12 cellular contexts compared by ENCODE assay signal in the genomic region with DNA sequence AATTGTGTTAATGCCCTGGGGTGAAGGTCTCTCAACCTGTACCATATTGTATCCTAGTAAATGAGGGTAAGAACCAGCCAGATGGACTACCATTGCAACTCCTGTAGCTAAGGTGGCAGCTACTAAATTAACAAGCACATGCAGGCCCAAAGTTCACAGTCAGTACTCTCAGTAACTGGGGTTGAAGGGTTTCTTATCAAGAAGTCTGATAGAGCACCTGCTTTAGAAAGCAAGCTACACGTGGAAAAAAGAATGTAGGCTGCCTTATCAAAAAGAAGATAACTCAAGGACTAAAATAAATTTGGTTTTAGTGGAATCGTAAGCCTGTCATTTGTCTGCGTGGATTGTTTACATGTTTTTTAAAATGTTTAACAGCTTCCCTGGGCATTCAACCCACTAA. TPM values are rescaled to one million over a fixed set of nuclear protein-coding genes. Genes with fewer than 3 reads are reported as not detected.
DNase-seq lines count a peak whose midpoint lies in the region; ATAC-seq and TF ChIP-seq lines count a peak whose summit lies in the region.
"Had no signal": no experiment of that assay in that cellular context is flagged by ENCODE, and none has a peak within 500 bp of the region (broad histone marks: within the 10 kb centered on the region; RNA-seq: fewer than 3 reads in every experiment).

No MANE protein-coding gene starts in this region.

- no peaks in the 10 kb centered on the region for H3K27me3 Mint-ChIP-seq in central memory CD8-positive, alpha-beta T cell

- DNase-seq in Right ventricle myocardium superior (no peak), left cardiac atrium (no peak), lung (ENCODE audit: low spot score) (no peak), uterus (no peak), NCI-H2081 (lab: John Stamatoyannopoulos, UW) (no peak), GF-D8 (lab: John Stamatoyannopoulos, UW) (no peak), mesenchymal stem cell (no peak)
- no peak for DNase-seq in central memory CD8-positive, alpha-beta T cell (ENCODE audit: low spot score in 2 of 2)
- DNase-seq: DND-41, NCI-H1105 had no signal

- intact Hi-C loops in Right ventricle myocardium superior (cut with DNase I) (loop anchor here (5.0 kb wide), 1 partner anchor 36 kb away; the partner anchor contains the start of gene LPIN2), left cardiac atrium (cut with DNase I) (no loop called here), uterus (cut with DNase I; ENCODE audit: low total_unique reads) (no loop called here)

- H3K4me3 ChIP-seq in lung: no peak overlapping the region
- H3K4me3 ChIP-seq in uterus: no peak overlapping the region
- no peak overlapping the region for H3K4me3 ChIP-seq in mesenchymal stem cell (ENCODE audit: insufficient read depth in 1 of 2, low read depth in 1 of 2, low read length in 2 of 2)
- H3K4me3 ChIP-seq: GM12878 had no signal

- no peak overlapping the region for H2BK5ac ChIP-seq in mesenchymal stem cell (ENCODE audit: low read depth, low read length, poor library complexity, severe bottlenecking)

- no peaks in the 10 kb centered on the region for H3K27me3 ChIP-seq in lung (ENCODE audit: control insufficient read depth, insufficient read depth)
- H3K27me3 ChIP-seq in uterus: no peaks in the 10 kb centered on the region
- no peaks in the 10 kb centered on the region for H3K27me3 ChIP-seq in mesenchymal stem cell (ENCODE audit: control insufficient read depth in 1 of 2, insufficient read depth in 1 of 2, low read length in 2 of 2)

- H3K14ac ChIP-seq in mesenchymal stem cell (ENCODE audit: low read length in 2 of 2): no peak overlapping the region

- no peak overlapping the region for H3K4me2 ChIP-seq in mesenchymal stem cell (ENCODE audit: low read length, poor library complexity, severe bottlenecking)

- H3K9me3 ChIP-seq in lung (ENCODE audit: control insufficient read depth in 2 of 2, insufficient read depth in 1 of 2, low read length in 1 of 2) (no peaks in the 10 kb centered on the region), uterus (no peaks in the 10 kb centered on the region), mesenchymal stem cell (ENCODE audit: control insufficient read depth, low read length) (no peaks in the 10 kb centered on the region)

- peak overlapping the region; percentile 88 for H3K27ac Mint-ChIP-seq in central memory CD8-positive, alpha-beta T cell (ENCODE audit: low read depth)

- peak overlapping the region; percentile 5 to 74 for H3K27ac ChIP-seq in lung (ENCODE audit: low read depth in 1 of 2, low read length in 1 of 2)
- H3K27ac ChIP-seq in uterus: peak overlapping the region; percentile 74 to 93
- no peak overlapping the region for H3K27ac ChIP-seq in mesenchymal stem cell (ENCODE audit: low read length, poor library complexity, severe bottlenecking)

- H2AFZ ChIP-seq in mesenchymal stem cell (ENCODE audit: low read depth, low read length): no peak overlapping the region

- no peak overlapping the region for H4K8ac ChIP-seq in mesenchymal stem cell (ENCODE audit: low read length)

- no peak overlapping the region for H3K18ac ChIP-seq in mesenchymal stem cell (ENCODE audit: low read depth in 1 of 2, low read length in 2 of 2)

- no peak overlapping the region for H3K9ac ChIP-seq in mesenchymal stem cell (ENCODE audit: low read length)

- H3K36me3 Mint-ChIP-seq in central memory CD8-positive, alpha-beta T cell (ENCODE audit: insufficient read depth): peaks cover 24% of the 10 kb centered on the region

- 38 to 59% methylated on average over 3 of the region's 3 CpGs for WGBS in lung, 2 donors
- WGBS in mesenchymal stem cell: 33% methylated on average over 1 of the region's 3 CpGs

- H3K9me3 Mint-ChIP-seq in central memory CD8-positive, alpha-beta T cell: no peaks in the 10 kb centered on the region

- H2AK5ac ChIP-seq in mesenchymal stem cell (ENCODE audit: low read length, severe bottlenecking): no peak overlapping the region

- no peak overlapping the region for H2BK120ac ChIP-seq in mesenchymal stem cell (ENCODE audit: low read depth, low read length)

- no peak overlapping the region for H2BK15ac ChIP-seq in mesenchymal stem cell (ENCODE audit: low read depth, poor library complexity, severe bottlenecking)

- no peak for TF ChIP-seq POLR2A in uterus (IDR thresholded peaks at IDR 0.05)

- peaks cover 10% of the 10 kb centered on the region for H3K79me1 ChIP-seq in mesenchymal stem cell (replicated peaks; ENCODE audit: low read length, poor library complexity, severe bottlenecking)

- H3K23ac ChIP-seq in mesenchymal stem cell (ENCODE audit: low read length in 2 of 2): no peak overlapping the region

- no peak overlapping the region for H2BK12ac ChIP-seq in mesenchymal stem cell (ENCODE audit: low read length in 2 of 2)

- H3K4ac ChIP-seq in mesenchymal stem cell (ENCODE audit: low read depth in 1 of 2, low read length in 2 of 2): no peak overlapping the region

- peaks cover 79% of the 10 kb centered on the region for H3K4me1 Mint-ChIP-seq in central memory CD8-positive, alpha-beta T cell

- H3K4me1 ChIP-seq in lung (ENCODE audit: control insufficient read depth in 2 of 2, insufficient read depth in 2 of 2, low read length in 2 of 2) (peaks cover 22 to 28% of the 10 kb centered on the region in 2 donors), uterus (peaks cover 3 to 5% of the 10 kb centered on the region in 2 donors), mesenchymal stem cell (ENCODE audit: control insufficient read depth, insufficient read depth, low read depth, low read length) (peaks cover 24% of the 10 kb centered on the region)

- ATAC-seq in Right ventricle myocardium superior (ENCODE audit: poor library complexity) (peak; percentile 63), left cardiac atrium (no peak), lung (ENCODE audit: insufficient read depth, low FRiP score) (no peak)
- ATAC-seq in central memory CD8-positive, alpha-beta T cell (replicated peaks; ENCODE audit: extremely low read depth, poor library complexity, severe bottlenecking): no peak
- ATAC-seq: esophagus mucosa, GM12878 had no signal

- no peak for TF ChIP-seq CTCF in lung (IDR thresholded peaks at IDR 0.05; ENCODE audit: control extremely low read depth, extremely low read depth)
- TF ChIP-seq CTCF in uterus (IDR thresholded peaks at IDR 0.05): no peak

- H3K36me3 ChIP-seq in lung (ENCODE audit: control insufficient read depth in 2 of 2, insufficient read depth in 2 of 2, low read length in 2 of 2) (no peaks in the 10 kb centered on the region), uterus (no peaks in the 10 kb centered on the region), mesenchymal stem cell (ENCODE audit: control insufficient read depth in 1 of 2, insufficient read depth in 2 of 2, low read depth in 1 of 2, low read length in 2 of 2) (no peaks in the 10 kb centered on the region)

- peak overlapping the region; percentile 23 for H3K4me3 Mint-ChIP-seq in central memory CD8-positive, alpha-beta T cell

- H4K91ac ChIP-seq in mesenchymal stem cell (ENCODE audit: low read length): no peak overlapping the region

RNA-seq across cellular contexts. Expression of gene LPIN2, which starts 36.7 kb away (rescaled TPM):
- 10.4 TPM for total RNA-seq in Right ventricle myocardium superior
- total RNA-seq in left cardiac atrium: 10 to 100 TPM; 15.2 to 16.4 TPM
- total RNA-seq in lung: 10 to 100 TPM; 42.7 to 46.3 TPM
- 10 to 100 TPM; 11.2 to 22.3 TPM for polyA plus RNA-seq in lung
- total RNA-seq in uterus: 10 to 100 TPM in 3 of 4 donors, 1 to 10 TPM in 1; 7.4 to 53.0 (median 29.5) TPM
- polyA plus RNA-seq in mesenchymal stem cell (2013, experiment 1 of 2): 28.4 TPM
- polyA plus RNA-seq in mesenchymal stem cell (2013, experiment 2 of 2): 28.0 TPM
